10 cellular contexts compared by ENCODE assay signal in the genomic region with DNA sequence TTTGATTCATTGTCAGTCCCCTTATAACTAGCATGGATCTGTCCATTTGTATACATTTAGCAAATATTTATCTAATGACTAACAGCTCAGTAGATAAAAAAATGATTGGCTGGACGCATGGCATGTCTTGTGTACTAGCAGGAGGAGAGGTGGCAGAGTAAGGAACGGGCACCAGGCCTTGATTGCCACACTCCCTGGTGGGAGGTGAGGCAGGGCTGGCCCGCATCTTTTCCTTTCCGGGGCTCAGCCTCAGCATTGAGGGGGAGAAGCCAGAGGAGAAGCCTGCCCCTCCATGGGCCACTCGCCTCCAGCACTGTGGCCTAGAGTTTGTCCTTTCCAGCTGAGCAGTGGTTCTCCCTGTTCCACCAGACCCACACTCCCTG.
DNase-seq lines count a peak whose midpoint lies in the region; ATAC-seq and TF ChIP-seq lines count a peak whose summit lies in the region.
"Had no signal": no experiment of that assay in that cellular context is flagged by ENCODE, and none has a peak within 500 bp of the region (broad histone marks: within the 10 kb centered on the region; RNA-seq: fewer than 3 reads in every experiment).

No MANE protein-coding gene starts in this region.

- H3K4me3 Mint-ChIP-seq in naive thymus-derived CD8-positive, alpha-beta T cell, result no peak overlapping the region
- H3K4me3 Mint-ChIP-seq: dendritic cell treated with granulocyte-macrophage colony-stimulating factor and Interleukin-4, amounts not matched to agents 40 ng/mL and 50 ng/mL, for 4 days had no signal

- in situ Hi-C loops in astrocyte of the spinal cord (cut with HindIII; ENCODE audit: low sequenced_read_pairs), result no loop called here

- H3K4me3 ChIP-seq in astrocyte of the spinal cord (ENCODE audit: low read depth, low read length), result no peak overlapping the region
- H3K4me3 ChIP-seq: tibial nerve had no signal

- intact Hi-C loops in sciatic nerve (cut with DNase I), result no loop called here

- TF ChIP-seq CTCF in astrocyte of the spinal cord (IDR thresholded peaks at IDR 0.05; ENCODE audit: low read depth, low read length), result no peak

- H3K36me3 Mint-ChIP-seq in naive thymus-derived CD8-positive, alpha-beta T cell, result peaks cover 12 to 37% (median 24%) of the 10 kb centered on the region in 3 donors

- POLR2A ChIA-PET in naive thymus-derived CD8-positive, alpha-beta T cell (lab: Charles Lee), result no interaction called here

- H3K4me1 Mint-ChIP-seq in naive thymus-derived CD8-positive, alpha-beta T cell, result peaks cover 0 to 4% (median 0%) of the 10 kb centered on the region in 4 donors

- H3K27me3 Mint-ChIP-seq in naive thymus-derived CD8-positive, alpha-beta T cell, result no peaks in the 10 kb centered on the region

- ATAC-seq in GM18909 (IDR thresholded peaks at IDR 0.05; ENCODE audit: poor library complexity, unreplicated experiment) (peak; percentile 5), sciatic nerve (peak; percentile 52), HG03442 (IDR thresholded peaks at IDR 0.05; ENCODE audit: unreplicated experiment) (no peak)
- no peak for ATAC-seq in naive thymus-derived CD8-positive, alpha-beta T cell

- DNase-seq in HS-5 (ENCODE audit: low read depth) (peak; percentile 30), astrocyte of the spinal cord (ENCODE audit: low read depth, low spot score) (peak; percentile 29), sciatic nerve (ENCODE audit: low spot score) (no peak), mesenteric fat pad (ENCODE audit: low spot score) (no peak), kidney glomerular epithelial cell (lab: John Stamatoyannopoulos, UW) (no peak)
- no peak for DNase-seq in naive thymus-derived CD8-positive, alpha-beta T cell

- no peak overlapping the region for H3K27ac Mint-ChIP-seq in naive thymus-derived CD8-positive, alpha-beta T cell
- H3K27ac Mint-ChIP-seq: dendritic cell treated with granulocyte-macrophage colony-stimulating factor and Interleukin-4, amounts not matched to agents 40 ng/mL and 50 ng/mL, for 4 days had no signal

- H3K9me3 Mint-ChIP-seq in naive thymus-derived CD8-positive, alpha-beta T cell, result peaks cover 0 to 4% (median 0%) of the 10 kb centered on the region in 9 donors
- H3K9me3 Mint-ChIP-seq: dendritic cell treated with granulocyte-macrophage colony-stimulating factor and Interleukin-4, amounts not matched to agents 40 ng/mL and 50 ng/mL, for 4 days had no signal

Comparison
In these comparisons a context has a peak if more than half of its experiments do, and no peak if none do; other contexts are left out.
1. ATAC-seq: peak in GM18909 (single experiment) and sciatic nerve (single experiment); none in HG03442 (single experiment) and naive thymus-derived CD8-positive, alpha-beta T cell (0 of 2).
2. DNase-seq: peak in HS-5 (single experiment) and astrocyte of the spinal cord (single experiment); none in sciatic nerve (single experiment), mesenteric fat pad (single experiment), naive thymus-derived CD8-positive, alpha-beta T cell (0 of 10) and kidney glomerular epithelial cell (single experiment).